In the genomic region with DNA sequence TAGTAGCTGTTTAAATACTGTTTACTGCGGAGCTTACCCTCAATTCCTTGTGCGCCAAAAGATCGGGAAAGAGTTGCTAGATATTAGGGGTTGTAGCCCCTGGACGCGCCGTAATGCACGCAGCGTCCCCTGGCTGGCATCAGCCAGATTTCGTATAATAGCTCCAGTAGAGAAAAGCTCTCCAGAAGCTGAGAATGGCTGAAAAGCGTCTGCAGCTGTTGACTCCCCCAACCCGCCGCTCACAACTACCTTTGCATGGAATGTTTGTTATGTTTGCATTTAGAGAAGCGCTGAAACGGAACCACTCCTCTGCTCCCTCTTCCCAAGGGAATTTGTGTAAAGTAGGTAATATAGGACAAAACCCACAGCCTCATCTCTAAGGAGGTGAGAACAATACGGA, we compare ENCODE assay signal across 13 cellular contexts. TPM values are rescaled to one million over a fixed set of nuclear protein-coding genes. Genes with fewer than 3 reads are reported as not detected.
DNase-seq lines count a peak whose midpoint lies in the region; ATAC-seq and TF ChIP-seq lines count a peak whose summit lies in the region.
"Had no signal": no experiment of that assay in that cellular context is flagged by ENCODE, and none has a peak within 500 bp of the region (broad histone marks: within the 10 kb centered on the region; RNA-seq: fewer than 3 reads in every experiment).

No MANE protein-coding gene starts in this region.

- H3K4me3 ChIP-seq in astrocyte of the spinal cord (ENCODE audit: low read depth, low read length), result no peak overlapping the region
- H3K4me3 ChIP-seq in gastroesophageal sphincter, result no peak overlapping the region
- H3K4me3 ChIP-seq: A549, adrenal gland, spleen had no signal

- no peak for TF ChIP-seq EP300 in gastroesophageal sphincter (IDR thresholded peaks at IDR 0.05)

- H3K27me3 Mint-ChIP-seq in natural killer cell treated with Interleukin-12 subunit alpha and Interleukin-12 subunit beta and Interleukin-15 and Interleukin-18, amount 100 ng/mL, for 72 hours, result no peaks in the 10 kb centered on the region
- H3K27me3 Mint-ChIP-seq in stimulated activated naive B cell treated with anti-CD40 and anti-IgM and Interleukin-4, amounts not matched to agents 10 μg/mL and 1 μg/mL and 100 μg/mL, for 72 hours, result no peaks in the 10 kb centered on the region

- WGBS in gastroesophageal sphincter (ENCODE audit: low coverage in 1 of 2), 2 donors, result 75 to 83% methylated on average over 1 to 5 of the region's 15 CpGs

- ATAC-seq in natural killer cell treated with Interleukin-12 subunit alpha and Interleukin-12 subunit beta and Interleukin-15 and Interleukin-18, amount 100 ng/mL, for 72 hours, result no peak
- no peak for ATAC-seq in stimulated activated naive B cell treated with anti-CD40 and anti-IgM and Interleukin-4, amounts not matched to agents 10 μg/mL and 1 μg/mL and 100 μg/mL, for 72 hours (replicated peaks)
- no peak for ATAC-seq in gastroesophageal sphincter
- ATAC-seq: A549 had no signal

- H3K9me3 Mint-ChIP-seq in natural killer cell treated with Interleukin-12 subunit alpha and Interleukin-12 subunit beta and Interleukin-15 and Interleukin-18, amount 100 ng/mL, for 72 hours, result peaks cover 3% of the 10 kb centered on the region
- H3K9me3 Mint-ChIP-seq in stimulated activated naive B cell treated with anti-CD40 and anti-IgM and Interleukin-4, amounts not matched to agents 10 μg/mL and 1 μg/mL and 100 μg/mL, for 72 hours, result no peaks in the 10 kb centered on the region

- peak; percentile 23 for DNase-seq in NCI-H1694 treated with DMSO at 0.1 percent for 48 hours (lab: John Stamatoyannopoulos, UW)
- DNase-seq in NCI-H1694 (lab: John Stamatoyannopoulos, UW), result no peak
- DNase-seq in NCI-H1092 treated with DMSO at 0.1 percent for 48 hours (lab: John Stamatoyannopoulos, UW), result peak; percentile 16
- DNase-seq in astrocyte of the spinal cord (ENCODE audit: low read depth, low spot score), result no peak
- DNase-seq in natural killer cell treated with Interleukin-12 subunit alpha and Interleukin-12 subunit beta and Interleukin-15 and Interleukin-18, amount 100 ng/mL, for 72 hours (ENCODE audit: low spot score), result no peak
- DNase-seq in stimulated activated naive B cell treated with anti-CD40 and anti-IgM and Interleukin-4, amounts not matched to agents 10 μg/mL and 1 μg/mL and 100 μg/mL, for 72 hours, result no peak
- DNase-seq in dermis blood vessel endothelial cell, result no peak
- DNase-seq: activated CD4-positive, alpha-beta T cell treated with anti-CD3 and anti-CD28 coated beads for 1 hour; adrenal gland; NCI-H226; spleen had no signal

- no peak for TF ChIP-seq POLR2A in gastroesophageal sphincter (IDR thresholded peaks at IDR 0.05)

- H3K4me3 Mint-ChIP-seq in natural killer cell treated with Interleukin-12 subunit alpha and Interleukin-12 subunit beta and Interleukin-15 and Interleukin-18, amount 100 ng/mL, for 72 hours, result peak overlapping the region; percentile 66
- no peak overlapping the region for H3K4me3 Mint-ChIP-seq in stimulated activated naive B cell treated with anti-CD40 and anti-IgM and Interleukin-4, amounts not matched to agents 10 μg/mL and 1 μg/mL and 100 μg/mL, for 72 hours

- no peaks in the 10 kb centered on the region for H3K36me3 Mint-ChIP-seq in natural killer cell treated with Interleukin-12 subunit alpha and Interleukin-12 subunit beta and Interleukin-15 and Interleukin-18, amount 100 ng/mL, for 72 hours
- H3K36me3 Mint-ChIP-seq in stimulated activated naive B cell treated with anti-CD40 and anti-IgM and Interleukin-4, amounts not matched to agents 10 μg/mL and 1 μg/mL and 100 μg/mL, for 72 hours, result peaks cover 7 to 8% of the 10 kb centered on the region in 2 donors

- no peaks in the 10 kb centered on the region for H3K9me3 ChIP-seq in gastroesophageal sphincter
- H3K9me3 ChIP-seq: A549, adrenal gland, spleen had no signal

- peaks cover 40 to 49% of the 10 kb centered on the region in 2 donors for H3K4me1 Mint-ChIP-seq in natural killer cell treated with Interleukin-12 subunit alpha and Interleukin-12 subunit beta and Interleukin-15 and Interleukin-18, amount 100 ng/mL, for 72 hours (ENCODE audit: low read depth in 2 of 2)
- H3K4me1 Mint-ChIP-seq in stimulated activated naive B cell treated with anti-CD40 and anti-IgM and Interleukin-4, amounts not matched to agents 10 μg/mL and 1 μg/mL and 100 μg/mL, for 72 hours, result peaks cover 24 to 32% of the 10 kb centered on the region in 2 donors

- peaks cover 0 to 53% (median 0%) of the 10 kb centered on the region in 3 donors for H3K4me1 ChIP-seq in gastroesophageal sphincter

- H3K27ac ChIP-seq in gastroesophageal sphincter, result peak overlapping the region in 1 of 4 donors; percentile 92
- H3K27ac ChIP-seq: A549, adrenal gland had no signal

- TF ChIP-seq CTCF in astrocyte of the spinal cord (IDR thresholded peaks at IDR 0.05; ENCODE audit: low read depth, low read length) (peak; percentile 28), gastroesophageal sphincter (IDR thresholded peaks at IDR 0.05) (no peak)

- no peaks in the 10 kb centered on the region for H3K36me3 ChIP-seq in gastroesophageal sphincter
- H3K36me3 ChIP-seq: adrenal gland had no signal

- in situ Hi-C loops in astrocyte of the spinal cord (cut with HindIII; ENCODE audit: low sequenced_read_pairs), result no loop called here

- H3K27me3 ChIP-seq in gastroesophageal sphincter, result no peaks in the 10 kb centered on the region

- H3K27ac Mint-ChIP-seq in natural killer cell treated with Interleukin-12 subunit alpha and Interleukin-12 subunit beta and Interleukin-15 and Interleukin-18, amount 100 ng/mL, for 72 hours, result peak overlapping the region; percentile 34 to 95
- H3K27ac Mint-ChIP-seq in stimulated activated naive B cell treated with anti-CD40 and anti-IgM and Interleukin-4, amounts not matched to agents 10 μg/mL and 1 μg/mL and 100 μg/mL, for 72 hours, result no peak overlapping the region

RNA-seq across cellular contexts. Expression of a gene that starts 3.7 kb away (rescaled TPM):
- 10 to 100 TPM; 32.0 to 44.5 TPM for total RNA-seq in natural killer cell treated with Interleukin-12 subunit alpha and Interleukin-12 subunit beta and Interleukin-15 and Interleukin-18, amount 100 ng/mL, for 72 hours
- 0.42 and 0.51 TPM in 2 replicates for total RNA-seq in dermis blood vessel endothelial cell
- total RNA-seq in gastroesophageal sphincter, result 100 to 1,000 TPM in 1 of 4 donors, 10 to 100 TPM in 3; 61.9 to 139 (median 80.1) TPM

Comparison
In these comparisons a context has a peak if more than half of its experiments do, and no peak if none do; other contexts are left out.
1. DNase-seq: peak in NCI-H1694 treated with DMSO at 0.1 percent for 48 hours (single experiment) and NCI-H1092 treated with DMSO at 0.1 percent for 48 hours (single experiment); none in NCI-H1694 (single experiment), astrocyte of the spinal cord (single experiment), natural killer cell treated with Interleukin-12 subunit alpha and Interleukin-12 subunit beta and Interleukin-15 and Interleukin-18, amount 100 ng/mL, for 72 hours (single experiment), stimulated activated naive B cell treated with anti-CD40 and anti-IgM and Interleukin-4, amounts not matched to agents 10 μg/mL and 1 μg/mL and 100 μg/mL, for 72 hours (single experiment) and dermis blood vessel endothelial cell (single experiment).
2. RNA of a gene that starts 3.7 kb away (total RNA-seq): 61.9 to 139 TPM in gastroesophageal sphincter and 32.0 to 44.5 TPM in natural killer cell treated with Interleukin-12 subunit alpha and Interleukin-12 subunit beta and Interleukin-15 and Interleukin-18, amount 100 ng/mL, for 72 hours; 0.42 to 0.51 TPM in dermis blood vessel endothelial cell; every median in the first group is over 10 times any median in the second.